In genomic region chr16:88442811-88443576, GRCh38 we compare ENCODE assay signal across 8 cellular contexts. TPM values are rescaled to one million over a fixed set of nuclear protein-coding genes. Genes with fewer than 3 reads are reported as not detected.
A peak's percentile ranks its signal among the peaks of the same experiment; 100 is the strongest.
DNase-seq lines count a peak whose midpoint lies in the region; ATAC-seq, FAIRE-seq and TF ChIP-seq lines count a peak whose summit lies in the region.

No MANE protein-coding gene starts in this region.

- H2BK5ac ChIP-seq in H1 (ENCODE audit: low read depth, low read length) = no peak overlapping the region

- no peak overlapping the region for H2BK120ac ChIP-seq in H1 (replicated peaks; ENCODE audit: low read depth, low read length)

- H2BK20ac ChIP-seq in H1 (ENCODE audit: low read length) = no peak overlapping the region

- H3K18ac ChIP-seq in H1 (ENCODE audit: extremely low read depth, low read length) = no peak overlapping the region; the same call in 1 of the 2 replicates

- H3K79me1 ChIP-seq in H1 (ENCODE audit: low read depth, low read length) = no peaks in the 10 kb centered on the region

- no peak overlapping the region for H3K14ac ChIP-seq in H1 (ENCODE audit: insufficient read length)

- no peak overlapping the region for H4K5ac ChIP-seq in H1 (ENCODE audit: insufficient read length, low read depth, low read length)

- H2BK12ac ChIP-seq in H1 (ENCODE audit: low read depth, low read length) = peak overlapping the region; percentile 78; the same call in 1 of the 2 replicates

- H3K56ac ChIP-seq in H1 (replicated peaks; ENCODE audit: insufficient read length, low read depth, low read length) = no peak overlapping the region

- TF ChIP-seq RAD21 in H1 (IDR thresholded peaks at IDR 0.05 in 1 of 2, conservative IDR thresholded peaks at IDR 0.05 in 1 of 2; ENCODE audit: low read depth in 2 of 2, low read length in 2 of 2) = peak; percentile 97

- TF ChIP-seq EP300 in H1 (IDR thresholded peaks at IDR 0.05; ENCODE audit: borderline replicate concordance in 1 of 2, low read depth in 2 of 2, low read length in 2 of 2) = no peak

- H3K36me3 ChIP-seq in H1 (ENCODE audit: control insufficient read depth in 2 of 4, insufficient read depth in 4 of 4, low read length in 3 of 4) = no peaks in the 10 kb centered on the region

- H3K9me3 ChIP-seq in H1 (ENCODE audit: insufficient read depth in 2 of 2, low read depth in 1 of 2, low read length in 1 of 2) = no peaks in the 10 kb centered on the region

- no peak overlapping the region for H4K91ac ChIP-seq in H1 (replicated peaks; ENCODE audit: insufficient read length, low read length)

- no peak overlapping the region for H2AK5ac ChIP-seq in H1 (ENCODE audit: low read depth, low read length)

- H3K23me2 ChIP-seq in H1 (ENCODE audit: low read depth, low read length) = no peaks in the 10 kb centered on the region

- peaks cover 0 to 3% (median 0%) of the 10 kb centered on the region in 4 experiments; a peak in 1 of 7 replicates for H3K27me3 ChIP-seq in H1 (replicated peaks in 1 of 4; ENCODE audit: control insufficient read depth in 3 of 4, extremely low read depth in 1 of 4, insufficient read depth in 3 of 4, low read length in 3 of 4)

- H2BK15ac ChIP-seq in H1 (ENCODE audit: low read length) = no peak overlapping the region; the same call in 1 of the 2 replicates

- no peak overlapping the region for H3K27ac ChIP-seq in H1 (ENCODE audit: low read depth, low read length)

- H2AFZ ChIP-seq in H1 (ENCODE audit: low read length) = no peak overlapping the region

- H3K4me1 ChIP-seq in H1 (replicated peaks in 1 of 4; ENCODE audit: control insufficient read depth in 3 of 4, insufficient read depth in 4 of 4, low read length in 3 of 4) = peaks cover 0 to 11% (median 1%) of the 10 kb centered on the region in 4 experiments; a peak in 3 of 7 replicates

- H3K4me3 ChIP-seq in H1 (ENCODE audit: extremely low read depth in 1 of 4, insufficient read depth in 2 of 4, low read depth in 3 of 4, low read length in 4 of 4) = no peak overlapping the region

- peak; percentile 56 for ATAC-seq in HG02642 (IDR thresholded peaks at IDR 0.05; ENCODE audit: poor library complexity, unreplicated experiment)
- no peak for ATAC-seq in HG03442 (IDR thresholded peaks at IDR 0.05; ENCODE audit: unreplicated experiment)

- TF ChIP-seq POLR2A in H1 (IDR thresholded peaks at IDR 0.05; ENCODE audit: control extremely low read depth in 1 of 2, low read depth in 2 of 2, low read length in 2 of 2) = no peak

- DNase-seq in D341Med (ENCODE audit: low spot score) = peak; percentile 92
- peak; percentile 21 for DNase-seq in NCI-H774 (lab: John Stamatoyannopoulos, UW)
- peak; percentile 46 to 75 for DNase-seq in activated CD8-positive, alpha-beta memory T cell treated with anti-CD3 and anti-CD28 coated beads for 1 hour (ENCODE audit: extremely low read depth in 1 of 2, low read depth in 1 of 2)
- peak in 1 of 2 experiments; percentile 93 for DNase-seq in H1 (ENCODE audit: low read depth in 1 of 2, low spot score in 2 of 2)
- peak; percentile 64 for DNase-seq in midbrain (lab: John Stamatoyannopoulos, UW)
- DNase-seq in stimulated activated CD8-positive, alpha-beta memory T cell treated with anti-CD3 and anti-CD28 coated beads, Interleukin-7, amount 100 ng/mL, for 24 hours (ENCODE audit: low read depth) = peak; percentile 53

- H4K8ac ChIP-seq in H1 (ENCODE audit: extremely low read depth, insufficient read depth, low read length) = peak overlapping the region; percentile 59

- no peak overlapping the region for H3K9ac ChIP-seq in H1 (replicated peaks in 1 of 4; ENCODE audit: extremely low read depth in 1 of 4, low read depth in 3 of 4, low read length in 3 of 4)

- H3K79me2 ChIP-seq in H1 (ENCODE audit: control insufficient read depth in 1 of 2, insufficient read depth in 2 of 2, low read length in 2 of 2) = no peaks in the 10 kb centered on the region

- H3K4ac ChIP-seq in H1 (replicated peaks; ENCODE audit: insufficient read length, low read depth, low read length) = no peak overlapping the region

- no peak overlapping the region; a peak in 1 of 4 replicates for H3K4me2 ChIP-seq in H1 (ENCODE audit: insufficient read depth in 1 of 2, low read depth in 2 of 2, low read length in 2 of 2)

- no peaks in the 10 kb centered on the region for H4K20me1 ChIP-seq in H1 (replicated peaks in 1 of 2; ENCODE audit: control insufficient read depth in 1 of 2, insufficient read depth in 2 of 2, low read length in 2 of 2)

- POLR2A ChIA-PET in H1 (lab: Charles Lee; ENCODE audit: partially characterized antibody) = no interaction called here

- H3K23ac ChIP-seq in H1 (ENCODE audit: insufficient read length) = no peak overlapping the region

- CTCF ChIA-PET in H1 (lab: Charles Lee; ENCODE audit: partially characterized antibody) = interaction anchor here (0.6 to 3.1 kb wide), 19 partner anchors 10 to 230 kb away, joined by 3 to 21 read pairs (median 4); partner anchors contain the start of gene ZFPM1

- peak; percentile 93 to 95 (median 95) for TF ChIP-seq CTCF in H1 (IDR thresholded peaks at IDR 0.05; ENCODE audit: control extremely low read depth in 1 of 3, insufficient read depth in 1 of 3, low read depth in 1 of 3, low read length in 3 of 3)

- 48% methylated on average over 36 of the region's 37 CpGs; no CpG with 5 or more reads in 1 of the 2 experiments for WGBS in H1 (ENCODE audit: extremely low coverage in 1 of 2, insufficient coverage in 1 of 2, insufficient read length in 1 of 2, insufficient replicate concordance in 2 of 2, low coverage in 1 of 2, low lambda C conversion rate in 2 of 2, missing lambda C conversion rate in 1 of 2), 2 experiments

- no peak for FAIRE-seq in H1 (lab: Jason Lieb, UNC)

TF ChIP-seq in H1, 55 proteins besides CTCF, POLR2A, EP300 and RAD21 (continues in another document):
- TF ChIP-seq, protein P1, sequence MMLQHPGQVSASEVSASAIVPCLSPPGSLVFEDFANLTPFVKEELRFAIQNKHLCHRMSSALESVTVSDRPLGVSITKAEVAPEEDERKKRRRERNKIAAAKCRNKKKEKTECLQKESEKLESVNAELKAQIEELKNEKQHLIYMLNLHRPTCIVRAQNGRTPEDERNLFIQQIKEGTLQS (IDR thresholded peaks at IDR 0.05; ENCODE audit: insufficient read depth, low read depth, low read length) = no peak
- TF ChIP-seq SP4 (IDR thresholded peaks at IDR 0.05; ENCODE audit: low read length) (no peak), TAF1 (IDR thresholded peaks at IDR 0.05; ENCODE audit: low read depth, low read length) (no peak), CEBPB (IDR thresholded peaks at IDR 0.05; ENCODE audit: low read depth, low read length) (no peak), YY1 (IDR thresholded peaks at IDR 0.05; ENCODE audit: low read depth, low read length) (0 out of 2 replicates have a peak, but pooled peaks have one; percentile 13), GABPA (IDR thresholded peaks at IDR 0.05; ENCODE audit: borderline replicate concordance, insufficient read depth, low read length) (peak; percentile 85), JUN (IDR thresholded peaks at IDR 0.05; ENCODE audit: low read depth, low read length) (no peak), RFX5 (IDR thresholded peaks at IDR 0.05; ENCODE audit: borderline replicate concordance, low read depth, low read length) (no peak), GTF2F1 (IDR thresholded peaks at IDR 0.05; ENCODE audit: borderline replicate concordance, low read depth, low read length) (0 out of 2 replicates have a peak, but pooled peaks have one; percentile 10), MAX (IDR thresholded peaks at IDR 0.05) (peak; percentile 58), SIN3A (conservative IDR thresholded peaks at IDR 0.05 in 1 of 2, IDR thresholded peaks at IDR 0.05 in 1 of 2; ENCODE audit: low read depth in 1 of 2, low read length in 2 of 2) (no peak), KDM1A (IDR thresholded peaks at IDR 0.05; ENCODE audit: borderline replicate concordance, low read length) (no peak), EGR1 (IDR thresholded peaks at IDR 0.05; ENCODE audit: borderline replicate concordance, low read depth, low read length) (no peak), TEAD4 (IDR thresholded peaks at IDR 0.05; ENCODE audit: low read depth, low read length) (no peak), CBX8 (IDR thresholded peaks at IDR 0.05; ENCODE audit: borderline replicate concordance, low read depth, low read length) (no peak), FOSL1 (IDR thresholded peaks at IDR 0.05; ENCODE audit: insufficient read depth, low read depth, low read length) (no peak), E2F6 (IDR thresholded peaks at IDR 0.05) (peak; percentile 45; the same call in 1 of the 2 replicates), KDM5A (IDR thresholded peaks at IDR 0.05; ENCODE audit: low read length) (no peak), SAP30 (IDR thresholded peaks at IDR 0.05; ENCODE audit: insufficient read depth, insufficient replicate concordance, low read length) (no peak), BACH1 (IDR thresholded peaks at IDR 0.05; ENCODE audit: low read length) (peak; percentile 23; the same call in 1 of the 2 replicates), TCF12 (IDR thresholded peaks at IDR 0.05; ENCODE audit: low read depth, low read length) (0 out of 2 replicates have a peak, but pooled peaks have one; percentile 29), CREB1 (IDR thresholded peaks at IDR 0.05) (no peak), ASH2L (IDR thresholded peaks at IDR 0.05; ENCODE audit: low read length) (no peak), CTBP2 (IDR thresholded peaks at IDR 0.05; ENCODE audit: borderline replicate concordance, insufficient read depth, insufficient read length, low read length) (no peak)

RNA-seq across cellular contexts. Expression of gene ZFPM1, which starts 10.1 kb away (rescaled TPM):
- 3.4 and 4.8 TPM in 2 replicates for total RNA-seq in H1 (2021; fragmentation: NEBNext Ultra II Directional; extraction: Animal tissue kit (Norgen Biotek cat#: 25700))
- polyA plus RNA-seq in H1 (2011; rRNA removed) = 0.74 and 1.4 TPM in 2 replicates
- polyA plus RNA-seq in H1 (2011; cell fraction: cytosol; rRNA removed) = 1.1 TPM
- 3.6 TPM for polyA plus RNA-seq in H1 (2011; cell fraction: nucleus; rRNA removed)
- polyA plus RNA-seq in H1 (2012, experiment 1 of 2) = 1.5 to 3.3 TPM (median 1.9 TPM) in 4 replicates
- 1.00 TPM for polyA plus RNA-seq in H1 (2012, experiment 2 of 2)
- 3.1 TPM for polyA plus RNA-seq in H1 (2013, experiment 1 of 2)
- 2.9 TPM for polyA plus RNA-seq in H1 (2013, experiment 2 of 2)
- polyA minus RNA-seq in H1 (2011; rRNA and poly(A)+ RNA removed) = 0.29 and 0.57 TPM in 2 replicates
- polyA minus RNA-seq in H1 (2011; cell fraction: cytosol; rRNA and poly(A)+ RNA removed) = 2.8 TPM
- 3.3 TPM for polyA minus RNA-seq in H1 (2011; cell fraction: nucleus; rRNA and poly(A)+ RNA removed)
